Comparison of ENCODE assay signal across 8 cellular contexts in the genomic region with DNA sequence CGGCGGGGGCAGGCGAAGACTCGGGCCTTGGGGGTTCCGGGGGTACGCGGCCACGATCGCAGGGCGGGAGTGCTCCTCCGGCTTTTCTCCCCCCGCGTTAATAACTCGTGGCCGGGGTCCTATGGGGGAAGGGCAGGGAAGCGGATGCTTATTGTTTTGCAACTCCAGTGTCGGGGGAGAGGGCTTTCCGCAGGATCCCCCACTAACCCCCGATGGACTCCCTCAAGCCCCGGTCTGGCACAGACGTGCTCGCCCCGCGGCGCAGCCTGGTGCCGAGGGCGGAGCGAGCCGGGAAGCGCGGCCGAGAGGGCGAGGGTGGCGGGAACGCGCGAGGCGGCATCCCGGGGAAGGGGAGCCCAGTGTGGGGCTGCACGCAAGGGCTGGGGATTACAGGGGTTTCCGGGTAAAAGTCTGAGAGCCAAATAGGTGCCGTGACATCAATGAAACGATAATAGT. TPM values are rescaled to one million over a fixed set of nuclear protein-coding genes. Genes with fewer than 3 reads are reported as not detected.
DNase-seq lines count a peak whose midpoint lies in the region; ATAC-seq and TF ChIP-seq lines count a peak whose summit lies in the region.

No MANE protein-coding gene starts in this region.

- peak overlapping the region; percentile 97 for H3K4me3 Mint-ChIP-seq in activated naive CD8-positive, alpha-beta T cell

- H3K27ac Mint-ChIP-seq in activated naive CD8-positive, alpha-beta T cell = peak overlapping the region; percentile 90

- H3K36me3 ChIP-seq in RWPE2 (ENCODE audit: low read depth) = peaks cover 15% of the 10 kb centered on the region; the same call in 1 of the 2 replicates
- H3K36me3 ChIP-seq in heart right ventricle = no peaks in the 10 kb centered on the region
- H3K36me3 ChIP-seq in prostate gland = no peaks in the 10 kb centered on the region

- TF ChIP-seq POLR2A in prostate gland (IDR thresholded peaks at IDR 0.05) = no peak

- ATAC-seq in GM19463 (IDR thresholded peaks at IDR 0.05; ENCODE audit: unreplicated experiment) = peak; percentile 40
- ATAC-seq in HG03571 (IDR thresholded peaks at IDR 0.05; ENCODE audit: unreplicated experiment) = peak; percentile 27
- peak; percentile 45 for ATAC-seq in RWPE2 (ENCODE audit: low read depth)
- peak in 7 of 8 donors; percentile 35 to 76 (median 65) for ATAC-seq in heart right ventricle

- H3K9me3 ChIP-seq in RWPE2 (ENCODE audit: severe bottlenecking) = no peaks in the 10 kb centered on the region
- no peaks in the 10 kb centered on the region for H3K9me3 ChIP-seq in heart right ventricle
- H3K9me3 ChIP-seq in prostate gland = no peaks in the 10 kb centered on the region

- 0% methylated on average over 43 of the region's 43 CpGs for WGBS in heart right ventricle, 2 donors
- 1% methylated on average over 32 of the region's 43 CpGs for WGBS in prostate gland

- TF ChIP-seq CTCF in RWPE2 (IDR thresholded peaks at IDR 0.05; ENCODE audit: poor library complexity, severe bottlenecking) = peak; percentile 4
- TF ChIP-seq CTCF in heart right ventricle (IDR thresholded peaks at IDR 0.05) = no peak
- no peak for TF ChIP-seq CTCF in prostate gland (IDR thresholded peaks at IDR 0.05)

- peaks cover 18% of the 10 kb centered on the region for H3K4me1 Mint-ChIP-seq in activated naive CD8-positive, alpha-beta T cell (ENCODE audit: low read depth)

- no peaks in the 10 kb centered on the region for H3K9me3 Mint-ChIP-seq in activated naive CD8-positive, alpha-beta T cell (ENCODE audit: low read depth)

- peak overlapping the region; percentile 91 for H3K4me3 ChIP-seq in RWPE2 (ENCODE audit: severe bottlenecking)
- H3K4me3 ChIP-seq in heart right ventricle = peak overlapping the region; percentile 68 to 92 (median 78)
- H3K4me3 ChIP-seq in prostate gland = peak overlapping the region; percentile 71 to 73

- H3K27me3 Mint-ChIP-seq in activated naive CD8-positive, alpha-beta T cell = no peaks in the 10 kb centered on the region

- H3K27me3 ChIP-seq in RWPE2 (ENCODE audit: insufficient read depth, poor library complexity, severe bottlenecking) (no peaks in the 10 kb centered on the region), heart right ventricle (no peaks in the 10 kb centered on the region), prostate gland (replicated peaks; ENCODE audit: insufficient read depth) (no peaks in the 10 kb centered on the region)

- peak overlapping the region; percentile 88 for H3K27ac ChIP-seq in RWPE2 (ENCODE audit: poor library complexity, severe bottlenecking)
- peak overlapping the region; percentile 25 to 95 (median 91) for H3K27ac ChIP-seq in heart right ventricle
- H3K27ac ChIP-seq in prostate gland = peak overlapping the region; percentile 83 to 87

- intact Hi-C loops in heart right ventricle (cut with DNase I) = loop anchor here in 5 of 10 donors (5.0 to 10.0 kb wide), 4 partner anchors 56 to 84 kb away; a partner anchor contains a TSS
- intact Hi-C loops in prostate gland (cut with DNase I) = no loop called here

- no peaks in the 10 kb centered on the region for H3K36me3 Mint-ChIP-seq in activated naive CD8-positive, alpha-beta T cell

- H3K4me1 ChIP-seq in RWPE2 (ENCODE audit: insufficient read depth, poor library complexity, severe bottlenecking) (peaks cover 3% of the 10 kb centered on the region), heart right ventricle (peaks cover 0 to 24% (median 15%) of the 10 kb centered on the region in 9 donors), prostate gland (replicated peaks) (no peaks in the 10 kb centered on the region)

- DNase-seq in DMS53 treated with DMSO at 0.1 percent for 48 hours (lab: John Stamatoyannopoulos, UW; ENCODE audit: unreplicated experiment) (peak; percentile 29), RWPE2 (ENCODE audit: low spot score) (no peak), heart right ventricle (peak; percentile 18 to 37), prostate gland (ENCODE audit: low spot score) (peak; percentile 37), OCI-M2 (lab: John Stamatoyannopoulos, UW; ENCODE audit: unreplicated experiment) (no peak)

RNA-seq across cellular contexts. Expression of a gene that starts 0.7 kb away (rescaled TPM):
- 10 to 100 TPM in 6 of 10 donors, 1 to 10 TPM in 4; 7.3 to 22.0 (median 11.3) TPM for total RNA-seq in heart right ventricle
- 10 to 100 TPM in 1 of 2 donors, 1 to 10 TPM in 1; 6.7 to 36.4 TPM for polyA plus RNA-seq in heart right ventricle
- total RNA-seq in prostate gland = 10 to 100 TPM; 23.8 to 25.9 TPM

RNA-seq across cellular contexts. Expression of a gene that starts 59.5 kb away (rescaled TPM):
- total RNA-seq in heart right ventricle (10 to 100 TPM; 41.1 to 61.3 (median 48.4) TPM), prostate gland (100 to 1,000 TPM in 1 of 2 donors, 10 to 100 TPM in 1; 90.8 to 120 TPM)
- polyA plus RNA-seq in heart right ventricle = 10 to 100 TPM; 22.6 to 75.2 TPM

Comparison
In these comparisons a context has a peak if more than half of its experiments do, and no peak if none do; other contexts are left out.
1. DNase-seq: peak in DMS53 treated with DMSO at 0.1 percent for 48 hours (single experiment), heart right ventricle (2 of 2) and prostate gland (single experiment); none in RWPE2 (single experiment) and OCI-M2 (single experiment).
2. Peak in every context shown above with its lines, with median percentiles within 50 percentile points of each other: ATAC-seq, H3K27ac ChIP-seq and H3K4me3 ChIP-seq.